Comparison of ENCODE assay signal across 11 cellular contexts in genomic region chr7:74294191-74294998, GRCh38. TPM values are rescaled to one million over a fixed set of nuclear protein-coding genes. Genes with fewer than 3 reads are reported as not detected.
DNase-seq lines count a peak whose midpoint lies in the region; ATAC-seq and TF ChIP-seq lines count a peak whose summit lies in the region.
"Had no signal": no experiment of that assay in that cellular context is flagged by ENCODE, and none has a peak within 500 bp of the region (broad histone marks: within the 10 kb centered on the region; RNA-seq: fewer than 3 reads in every experiment).

No MANE protein-coding gene starts in this region.

- peak; percentile 27 for ATAC-seq in Right ventricle myocardium superior (ENCODE audit: poor library complexity)

- H3K36me3 Mint-ChIP-seq in progenitor cell of endocrine pancreas (ENCODE audit: insufficient read depth) = peaks cover 3% of the 10 kb centered on the region

- peaks cover 35% of the 10 kb centered on the region for H3K4me1 Mint-ChIP-seq in progenitor cell of endocrine pancreas (ENCODE audit: low read depth)

- no peaks in the 10 kb centered on the region for H3K27me3 Mint-ChIP-seq in progenitor cell of endocrine pancreas
- H3K27me3 Mint-ChIP-seq: central memory CD8-positive, alpha-beta T cell had no signal

- H3K9me3 Mint-ChIP-seq in progenitor cell of endocrine pancreas (ENCODE audit: low read depth) = no peaks in the 10 kb centered on the region
- H3K9me3 Mint-ChIP-seq: central memory CD8-positive, alpha-beta T cell had no signal

- TF ChIP-seq CTCF in progenitor cell of endocrine pancreas (IDR thresholded peaks at IDR 0.05; ENCODE audit: unreplicated experiment) = no peak

- no peak overlapping the region for H3K4me3 Mint-ChIP-seq in progenitor cell of endocrine pancreas (ENCODE audit: low read depth)
- H3K4me3 Mint-ChIP-seq: central memory CD8-positive, alpha-beta T cell had no signal

- DNase-seq in COLO668 (lab: John Stamatoyannopoulos, UW; ENCODE audit: unreplicated experiment) = peak; percentile 21
- peak; percentile 64 for DNase-seq in SK-N-DZ (ENCODE audit: low spot score)
- no peak for DNase-seq in Right ventricle myocardium superior
- DNase-seq in progenitor cell of endocrine pancreas (ENCODE audit: low spot score, unreplicated experiment) = no peak
- no peak for DNase-seq in NCI-H2029 treated with DMSO at 0.1 percent for 48 hours (lab: John Stamatoyannopoulos, UW)
- no peak for DNase-seq in SIG-M5 (lab: John Stamatoyannopoulos, UW)
- DNase-seq in amygdala (lab: John Stamatoyannopoulos, UW) = no peak
- no peak for DNase-seq in T-helper 9 cell
- DNase-seq: NCI-H446, T-helper 1 cell had no signal

- peak overlapping the region; percentile 61 for H3K27ac Mint-ChIP-seq in progenitor cell of endocrine pancreas

- intact Hi-C loops in Right ventricle myocardium superior (cut with DNase I) = no loop called here

RNA-seq across cellular contexts. Expression of gene CLIP2, which starts 5.2 kb away (rescaled TPM):
- polyA plus RNA-seq in SK-N-DZ (2014; cell fraction: cytosol; rRNA removed) = 5.3 and 11.7 TPM in 2 replicates
- 4.5 and 5.8 TPM in 2 replicates for polyA plus RNA-seq in SK-N-DZ (2014; cell fraction: nucleus; rRNA removed)
- total RNA-seq in Right ventricle myocardium superior = 6.6 TPM
- total RNA-seq in progenitor cell of endocrine pancreas = 39.9 and 42.0 TPM in 2 replicates

RNA-seq across cellular contexts. Expression of gene RFC2, which starts 40.2 kb away (rescaled TPM):
- 101 and 124 TPM in 2 replicates for polyA plus RNA-seq in SK-N-DZ (2014; cell fraction: cytosol; rRNA removed)
- 33.7 and 34.4 TPM in 2 replicates for polyA plus RNA-seq in SK-N-DZ (2014; cell fraction: nucleus; rRNA removed)
- 9.4 TPM for total RNA-seq in Right ventricle myocardium superior
- total RNA-seq in progenitor cell of endocrine pancreas = 37.0 and 42.1 TPM in 2 replicates

Comparison
In these comparisons a context has a peak if more than half of its experiments do, and no peak if none do; other contexts are left out.
1. DNase-seq: peak in COLO668 (single experiment) and SK-N-DZ (single experiment); none in Right ventricle myocardium superior (single experiment), progenitor cell of endocrine pancreas (single experiment), NCI-H2029 treated with DMSO at 0.1 percent for 48 hours (single experiment), SIG-M5 (single experiment), amygdala (0 of 56) and T-helper 9 cell (single experiment).